ENCODE assay signal across 31 cellular contexts in the genomic region with DNA sequence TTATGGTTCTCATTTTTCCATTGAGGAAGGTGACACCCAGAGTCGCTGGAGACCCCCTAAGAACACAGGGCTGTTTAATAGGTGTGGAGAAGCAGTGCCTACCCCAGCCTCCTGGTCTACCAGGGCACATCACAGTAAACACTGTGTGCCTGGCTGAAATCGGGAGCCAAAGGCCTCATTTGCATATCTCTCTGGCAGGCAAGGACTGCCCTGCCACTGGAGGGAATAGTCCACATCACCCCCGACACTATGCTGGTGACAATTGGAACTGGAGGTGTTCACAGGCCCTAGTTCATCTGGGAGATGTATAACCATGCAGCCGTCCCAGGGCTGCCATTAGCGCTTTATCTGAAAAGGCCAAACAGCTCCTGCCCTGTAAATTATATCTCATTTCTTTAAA.
"Had no signal": no experiment of that assay in that cellular context is flagged by ENCODE, and none has a peak within 500 bp of the region (broad histone marks: within the 10 kb centered on the region; RNA-seq: fewer than 3 reads in every experiment).

No MANE protein-coding gene starts in this region.

- H3K4me3 ChIP-seq: coronary artery, heart right ventricle, psoas muscle, smooth muscle cell, upper lobe of left lung, vagina had no signal

- DNase-seq: activated CD4-positive, alpha-beta T cell treated with anti-CD3 and anti-CD28 coated beads for 48 hours; activated CD4-positive, alpha-beta T cell treated with anti-CD3 and anti-CD28 coated beads, Interleukin-2, amount 50 U/mL, for 48 hours; activated CD8-positive, alpha-beta memory T cell treated with anti-CD3 and anti-CD28 coated beads, Interleukin-2, amount 50 U/mL, for 4 hours; activated gamma-delta T cell; activated naive CD4-positive, alpha-beta T cell treated with anti-CD3 and anti-CD28 coated beads, Interleukin-2, amount 50 U/mL, for 16 hours; activated T-cell treated with anti-CD3 and anti-CD28 coated beads, Interleukin-2, amount 50 U/mL, for 1 hour; amniotic stem cell; brain microvascular endothelial cell; foreskin fibroblast; heart right ventricle; islet precursor cell; left cardiac atrium; left ventricle myocardium superior; naive thymus-derived CD4-positive, alpha-beta T cell; psoas muscle; stimulated activated CD4-positive, alpha-beta T cell treated with anti-CD3 and anti-CD28 coated beads, Interleukin-1b, Interleukin-23, amount 100 ng/mL, for 48 hours; stimulated activated CD4-positive, alpha-beta T cell treated with anti-CD3 and anti-CD28 coated beads, Interleukin-4, amount 100 ng/mL, for 4 hours; stimulated activated CD8-positive, alpha-beta memory T cell treated with anti-CD3 and anti-CD28 coated beads, Interleukin-4, amount 100 ng/mL, for 48 hours; stimulated activated naive CD8-positive, alpha-beta T cell treated with anti-CD3 and anti-CD28 coated beads, Interleukin-15, amount 100 ng/mL, for 72 hours had no signal

- H3K4me1 ChIP-seq: heart right ventricle, parathyroid adenoma, psoas muscle, upper lobe of left lung, vagina had no signal

- ATAC-seq: activated CD4-positive, CD25-positive, alpha-beta regulatory T cell treated with anti-CD3 and anti-CD28 coated beads, Interleukin-2, amount 50 U/mL, for 24 hours; esophagus mucosa; heart right ventricle; left cardiac atrium; left ventricle myocardium superior; naive thymus-derived CD4-positive, alpha-beta T cell; psoas muscle; stimulated activated memory B cell treated with anti-CD40 and anti-IgM and Interleukin-4, amounts not matched to agents 10 μg/mL and 1 μg/mL and 100 μg/mL, for 72 hours; stimulated activated naive CD8-positive, alpha-beta T cell treated with anti-CD3 and anti-CD28 coated beads, Interleukin-15, amount 100 ng/mL, for 72 hours had no signal

- H3K4me2 ChIP-seq: smooth muscle cell had no signal

- H2AFZ ChIP-seq: parathyroid adenoma had no signal

- H3K27ac ChIP-seq: brain microvascular endothelial cell, coronary artery, heart right ventricle, parathyroid adenoma, psoas muscle, upper lobe of left lung, vagina, VCaP had no signal

- H3K79me2 ChIP-seq: parathyroid adenoma had no signal

- H3K9ac ChIP-seq: parathyroid adenoma had no signal

- H3K27me3 ChIP-seq: brain microvascular endothelial cell, upper lobe of left lung, vagina had no signal

- H3K36me3 Mint-ChIP-seq: mesothelial cell of epicardium; naive thymus-derived CD4-positive, alpha-beta T cell; stimulated activated memory B cell treated with anti-CD40 and anti-IgM and Interleukin-4, amounts not matched to agents 10 μg/mL and 1 μg/mL and 100 μg/mL, for 72 hours had no signal

- H3K9me3 ChIP-seq: heart right ventricle, psoas muscle, upper lobe of left lung, vagina had no signal

- FAIRE-seq: astrocyte, TTC549 had no signal

- H3K27ac Mint-ChIP-seq: mesothelial cell of epicardium; naive thymus-derived CD4-positive, alpha-beta T cell; stimulated activated memory B cell treated with anti-CD40 and anti-IgM and Interleukin-4, amounts not matched to agents 10 μg/mL and 1 μg/mL and 100 μg/mL, for 72 hours; stimulated activated naive CD8-positive, alpha-beta T cell treated with anti-CD3 and anti-CD28 coated beads, Interleukin-15, amount 100 ng/mL, for 72 hours had no signal

- H3K4me3 Mint-ChIP-seq: mesothelial cell of epicardium; naive thymus-derived CD4-positive, alpha-beta T cell; stimulated activated memory B cell treated with anti-CD40 and anti-IgM and Interleukin-4, amounts not matched to agents 10 μg/mL and 1 μg/mL and 100 μg/mL, for 72 hours; stimulated activated naive CD8-positive, alpha-beta T cell treated with anti-CD3 and anti-CD28 coated beads, Interleukin-15, amount 100 ng/mL, for 72 hours had no signal

- H3K36me3 ChIP-seq: brain microvascular endothelial cell, heart right ventricle, upper lobe of left lung, vagina had no signal

- H3K4me1 Mint-ChIP-seq: mesothelial cell of epicardium; stimulated activated naive CD8-positive, alpha-beta T cell treated with anti-CD3 and anti-CD28 coated beads, Interleukin-15, amount 100 ng/mL, for 72 hours had no signal

- H3K9me3 Mint-ChIP-seq: mesothelial cell of epicardium had no signal
